ENCODE assay signal across 14 cellular contexts in the genomic region with DNA sequence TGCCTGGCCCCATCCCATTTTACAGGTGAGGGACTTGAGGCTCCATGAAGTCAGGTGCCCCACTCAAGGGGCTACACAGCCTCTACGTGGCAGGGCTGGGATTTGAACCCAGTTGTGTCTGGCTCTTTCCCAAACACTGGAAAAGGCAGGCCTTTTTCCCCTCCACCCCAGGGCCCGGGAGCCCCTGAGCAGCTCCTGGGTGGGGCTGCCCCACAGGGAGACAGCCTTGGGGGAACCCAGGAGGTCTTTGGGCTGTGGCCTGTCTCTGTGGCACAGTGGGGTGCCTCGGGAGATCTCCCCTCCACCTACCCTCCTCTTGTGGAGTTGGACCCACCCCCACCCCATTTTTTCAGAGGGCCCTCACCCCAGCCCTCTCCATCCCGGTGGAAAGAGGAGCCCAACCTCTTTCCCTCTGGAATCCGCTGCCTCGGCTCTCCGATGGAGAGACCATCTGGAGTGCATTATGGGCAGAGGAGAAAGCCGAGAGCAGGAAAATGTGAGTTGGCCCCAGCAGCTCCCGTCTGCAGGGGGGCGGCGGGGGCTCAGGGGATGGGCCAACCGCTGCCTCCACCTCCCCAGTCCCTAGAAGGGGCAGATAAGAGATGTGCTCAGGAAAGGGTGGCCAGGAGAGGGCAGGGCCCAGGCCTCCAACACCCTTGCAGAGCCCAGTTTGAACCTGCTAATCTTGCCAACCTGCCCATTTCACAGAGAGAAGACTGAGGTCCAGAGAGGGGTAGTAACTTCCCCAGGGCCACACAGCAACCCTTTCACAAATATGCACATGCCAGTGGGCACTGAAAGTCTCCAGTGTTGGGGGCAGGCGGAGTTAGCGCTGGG. TPM values are rescaled to one million over a fixed set of nuclear protein-coding genes. Genes with fewer than 3 reads are reported as not detected.
DNase-seq lines count a peak whose midpoint lies in the region; ATAC-seq and TF ChIP-seq lines count a peak whose summit lies in the region.
"Had no signal": no experiment of that assay in that cellular context is flagged by ENCODE, and none has a peak within 500 bp of the region (broad histone marks: within the 10 kb centered on the region; RNA-seq: fewer than 3 reads in every experiment).

No MANE protein-coding gene starts in this region.

- peak; percentile 68 for DNase-seq in H7
- peak; percentile 50 for DNase-seq in astrocyte of the spinal cord (ENCODE audit: low read depth, low spot score)
- peak; percentile 50 for DNase-seq in islet precursor cell
- DNase-seq in thoracic aorta (ENCODE audit: low spot score): no peak
- DNase-seq in activated naive CD4-positive, alpha-beta T cell treated with Interleukin-2 at 50 U/mL for 16 hours: no peak
- DNase-seq in posterior vena cava (ENCODE audit: low spot score): no peak
- DNase-seq: activated naive CD4-positive, alpha-beta T cell; COR-L47; KBM-7; NCI-H2029 treated with DMSO at 0.1 percent for 48 hours; stimulated activated CD4-positive, alpha-beta T cell treated with anti-CD3 and anti-CD28 coated beads, Interleukin-4, amount 100 ng/mL, for 24 hours; T-helper 1 cell had no signal

- H3K36me3 ChIP-seq in H7 (replicated peaks; ENCODE audit: control insufficient read depth, insufficient read depth, low read length) (no peaks in the 10 kb centered on the region), thoracic aorta (no peaks in the 10 kb centered on the region)

- TF ChIP-seq CTCF in astrocyte of the spinal cord (IDR thresholded peaks at IDR 0.05; ENCODE audit: low read depth, low read length) (no peak), thoracic aorta (IDR thresholded peaks at IDR 0.05) (no peak)

- H3K27me3 ChIP-seq in H7 (ENCODE audit: control insufficient read depth, insufficient read depth, low read length): no peaks in the 10 kb centered on the region; the same call in 1 of the 2 replicates
- no peaks in the 10 kb centered on the region for H3K27me3 ChIP-seq in thoracic aorta (replicated peaks; ENCODE audit: insufficient read depth)

- peaks cover 17 to 47% of the 10 kb centered on the region in 2 donors for H3K4me1 ChIP-seq in thoracic aorta (ENCODE audit: control insufficient read depth in 1 of 2, low read depth in 2 of 2)

- H3K9me3 ChIP-seq in thoracic aorta: no peaks in the 10 kb centered on the region

- intact Hi-C loops in posterior vena cava (cut with DNase I): loop anchor here in 1 of 2 donors (5.0 kb wide), 1 partner anchor 37 kb away; no protein-coding TSS in a partner anchor

- H3K27ac ChIP-seq in thoracic aorta: peak overlapping the region; percentile 17 to 30

- in situ Hi-C loops in astrocyte of the spinal cord (cut with HindIII; ENCODE audit: low sequenced_read_pairs): no loop called here

- ATAC-seq in thoracic aorta (ENCODE audit: insufficient number of reproducible peaks, low FRiP score, low read depth) (no peak), GM18873 (IDR thresholded peaks at IDR 0.05; ENCODE audit: low FRiP score, unreplicated experiment) (no peak)

- H3K4me3 ChIP-seq in H7 (ENCODE audit: insufficient read depth, low read depth, low read length) (no peak overlapping the region), astrocyte of the spinal cord (ENCODE audit: low read depth, low read length) (no peak overlapping the region), thoracic aorta (no peak overlapping the region)

RNA-seq across cellular contexts. Expression of a gene that starts 15.4 kb away (rescaled TPM):
- total RNA-seq in H7 (2014; rRNA removed; shearing (Covaris generic)): 7.3 and 7.5 TPM in 2 replicates
- 1 to 10 TPM in 1 of 2 donors, under 1 TPM in 1; 0.28 to 1.4 TPM for total RNA-seq in thoracic aorta
- under 1 TPM; 0.33 to 0.60 TPM for total RNA-seq in posterior vena cava
- total RNA-seq: frontal cortex had no signal

RNA-seq across cellular contexts. Expression of a gene that starts 57.4 kb away (rescaled TPM):
- 8.2 and 9.4 TPM in 2 replicates for total RNA-seq in H7 (2014; rRNA removed; shearing (Covaris generic))
- 100 to 1,000 TPM; 261 to 270 TPM for total RNA-seq in thoracic aorta
- 1,000 to 10,000 TPM in 1 of 2 donors, 100 to 1,000 TPM in 1; 456 to 1,821 TPM for total RNA-seq in posterior vena cava

Comparison
In these comparisons a context has a peak if more than half of its experiments do, and no peak if none do; other contexts are left out.
1. DNase-seq: peak in H7 (single experiment), astrocyte of the spinal cord (single experiment) and islet precursor cell (single experiment); none in thoracic aorta (single experiment), activated naive CD4-positive, alpha-beta T cell treated with Interleukin-2 at 50 U/mL for 16 hours (single experiment) and posterior vena cava (single experiment).
2. RNA of a gene that starts 57.4 kb away (total RNA-seq): 456 to 1,821 TPM in posterior vena cava and 261 to 270 TPM in thoracic aorta; 8.2 to 9.4 TPM in H7; every median in the first group is over 10 times any median in the second.